ENCODE assay signal across 8 cellular contexts in genomic region chr10:113273151-113273876, GRCh38.
DNase-seq lines count a peak whose midpoint lies in the region; ATAC-seq, FAIRE-seq and TF ChIP-seq lines count a peak whose summit lies in the region.

No MANE protein-coding gene starts in this region.

- no peaks in the 10 kb centered on the region for H3K9me2 ChIP-seq in OCI-LY7 (ENCODE audit: insufficient read depth, low read length)

- no peaks in the 10 kb centered on the region for H3K9me3 ChIP-seq in OCI-LY7 (ENCODE audit: low read length)
- H3K9me3 ChIP-seq in esophagus muscularis mucosa = peaks cover 0 to 8% (median 0%) of the 10 kb centered on the region in 4 donors
- H3K9me3 ChIP-seq in upper lobe of right lung = no peaks in the 10 kb centered on the region

- H3K79me2 ChIP-seq in OCI-LY7 (ENCODE audit: insufficient read depth, low read depth, low read length) = no peaks in the 10 kb centered on the region

- no peaks in the 10 kb centered on the region for H3K27me3 ChIP-seq in esophagus muscularis mucosa
- no peaks in the 10 kb centered on the region for H3K27me3 ChIP-seq in upper lobe of right lung

- H3K36me3 ChIP-seq in OCI-LY7 (ENCODE audit: insufficient read depth, low read length) (no peaks in the 10 kb centered on the region), esophagus muscularis mucosa (no peaks in the 10 kb centered on the region), upper lobe of right lung (no peaks in the 10 kb centered on the region)

- POLR2A ChIA-PET in OCI-LY7 (lab: Charles Lee) = no interaction called here

- FAIRE-seq in GM19239 (lab: Jason Lieb, UNC) = no peak

- TF ChIP-seq CTCF in OCI-LY7 (conservative IDR thresholded peaks at IDR 0.05; ENCODE audit: low read length) (no peak), esophagus muscularis mucosa (IDR thresholded peaks at IDR 0.05) (no peak), upper lobe of right lung (IDR thresholded peaks at IDR 0.05) (no peak)

- no TSS peak for BruUV-seq in OCI-LY7 (replicated peaks; lab: Mats Ljungman, UMichigan)

- H3K4me2 ChIP-seq in OCI-LY7 (ENCODE audit: low read length) = peak overlapping the region; percentile 20; the same call in 1 of the 2 replicates

- 43% methylated on average over 19 of the region's 19 CpGs for WGBS in esophagus muscularis mucosa

- H3K4me3 ChIP-seq in OCI-LY7 (ENCODE audit: low read depth, low read length, poor library complexity, severe bottlenecking) (no peak overlapping the region), esophagus muscularis mucosa (peak overlapping the region in 2 of 4 donors; percentile 9 to 18), upper lobe of right lung (no peak overlapping the region)

- H4K20me1 ChIP-seq in OCI-LY7 (ENCODE audit: insufficient read depth, low read length) = no peaks in the 10 kb centered on the region

- H3K27ac ChIP-seq in OCI-LY7 (ENCODE audit: low read depth, low read length, poor library complexity, severe bottlenecking) (no peak overlapping the region), esophagus muscularis mucosa (replicated peaks in 1 of 4) (peak overlapping the region; percentile 10 to 71 (median 62)), upper lobe of right lung (peak overlapping the region; percentile 75)

- peaks cover 7% of the 10 kb centered on the region for H3K4me1 ChIP-seq in OCI-LY7 (ENCODE audit: insufficient read depth, low read length, poor library complexity, severe bottlenecking)
- peaks cover 0 to 20% (median 16%) of the 10 kb centered on the region in 4 donors for H3K4me1 ChIP-seq in esophagus muscularis mucosa
- peaks cover 18% of the 10 kb centered on the region for H3K4me1 ChIP-seq in upper lobe of right lung

- peak; percentile 90 for ATAC-seq in upper lobe of right lung
- no peak for ATAC-seq in GM18861 (IDR thresholded peaks at IDR 0.05; ENCODE audit: unreplicated experiment)

- CTCF ChIA-PET in OCI-LY7 (lab: Charles Lee; ENCODE audit: unreplicated experiment) = interaction anchor here (0.5 kb wide), 1 partner anchor 86 kb away, joined by 3 read pairs; no protein-coding TSS in a partner anchor

- TF ChIP-seq POLR2A in esophagus muscularis mucosa (IDR thresholded peaks at IDR 0.05; ENCODE audit: low read depth) = no peak

- TF ChIP-seq EP300 in esophagus muscularis mucosa (IDR thresholded peaks at IDR 0.05) = no peak

- intact Hi-C loops in OCI-LY7 (cut with micrococcal nuclease; ENCODE audit: unreplicated experiment) = no loop called here
- intact Hi-C loops in esophagus muscularis mucosa (cut with DNase I) = no loop called here
- intact Hi-C loops in upper lobe of right lung (cut with DNase I) = no loop called here

- DNase-seq in OCI-LY7 (ENCODE audit: low spot score) (no peak), esophagus muscularis mucosa (ENCODE audit: extremely low spot score) (no peak), mucosa of gallbladder (ENCODE audit: low spot score) (peak; percentile 14), upper lobe of right lung (peak; percentile 70), GM19239 (ENCODE audit: insufficient read length, low spot score) (no peak), DMS53 treated with DMSO at 0.1 percent for 48 hours (lab: John Stamatoyannopoulos, UW; ENCODE audit: unreplicated experiment) (no peak)
- DNase-seq in activated T-cell treated with anti-CD3 and anti-CD28 coated beads, Interleukin-2, amount 50 U/mL, for 48 hours = no peak

- no peak overlapping the region for H2AFZ ChIP-seq in OCI-LY7 (ENCODE audit: low read length)

Comparison
In these comparisons a context has a peak if more than half of its experiments do, and no peak if none do; other contexts are left out.
1. DNase-seq: peak in mucosa of gallbladder (single experiment) and upper lobe of right lung (single experiment); none in OCI-LY7 (single experiment), esophagus muscularis mucosa (single experiment), GM19239 (single experiment), DMS53 treated with DMSO at 0.1 percent for 48 hours (single experiment) and activated T-cell treated with anti-CD3 and anti-CD28 coated beads, Interleukin-2, amount 50 U/mL, for 48 hours (0 of 2).